ENCODE assay signal across 1 cellular context in genomic region chr17:68019336-68019674, GRCh38.
TF ChIP-seq lines count a peak whose summit lies in the region.

No MANE protein-coding gene starts in this region.

TF ChIP-seq in GM12878, 131 proteins besides CTCF, POLR2A, EP300 and RAD21:
- TF ChIP-seq HCFC1 (IDR thresholded peaks at IDR 0.05; ENCODE audit: low read length) (no peak), PKNOX1 (IDR thresholded peaks at IDR 0.05) (no peak), SREBF2 (IDR thresholded peaks at IDR 0.05; ENCODE audit: low read length) (no peak), SREBF1 (IDR thresholded peaks at IDR 0.05; ENCODE audit: low read length) (no peak), TCF3 (IDR thresholded peaks at IDR 0.05; ENCODE audit: borderline replicate concordance, insufficient read depth, low read depth, low read length) (no peak), EGR1 (IDR thresholded peaks at IDR 0.05; ENCODE audit: borderline replicate concordance in 1 of 2, low read depth in 2 of 2, low read length in 2 of 2) (no peak), MXI1 (IDR thresholded peaks at IDR 0.05; ENCODE audit: low read depth, low read length) (no peak), BCL11A (IDR thresholded peaks at IDR 0.05; ENCODE audit: low read depth, low read length) (no peak), CEBPB (IDR thresholded peaks at IDR 0.05; ENCODE audit: borderline replicate concordance in 1 of 2, low read depth in 2 of 2, low read length in 2 of 2) (no peak), ATF7 (IDR thresholded peaks at IDR 0.05; ENCODE audit: low read depth) (no peak), PML (IDR thresholded peaks at IDR 0.05; ENCODE audit: low read length) (no peak), CBX3 (IDR thresholded peaks at IDR 0.05; ENCODE audit: borderline replicate concordance, low read depth) (no peak), BCL3 (IDR thresholded peaks at IDR 0.05; ENCODE audit: borderline replicate concordance, insufficient read depth, low read depth, low read length, poor library complexity, severe bottlenecking) (no peak), MEF2A (IDR thresholded peaks at IDR 0.05; ENCODE audit: insufficient read depth, low read depth, low read length) (no peak), CREM (IDR thresholded peaks at IDR 0.05; ENCODE audit: low read depth) (no peak), PAX5 (IDR thresholded peaks at IDR 0.05; ENCODE audit: borderline replicate concordance, low read depth, low read length) (no peak), BACH1 (IDR thresholded peaks at IDR 0.05; ENCODE audit: borderline replicate concordance) (no peak)
